In genomic region chrX:154064637-154065435, GRCh38 we compare ENCODE assay signal across 22 cellular contexts. TPM values are rescaled to one million over a fixed set of nuclear protein-coding genes. Genes with fewer than 3 reads are reported as not detected.
A peak's percentile ranks its signal among the peaks of the same experiment; 100 is the strongest.
DNase-seq lines count a peak whose midpoint lies in the region; ATAC-seq and TF ChIP-seq lines count a peak whose summit lies in the region.
"Had no signal": no experiment of that assay in that cellular context is flagged by ENCODE, and none has a peak within 500 bp of the region (broad histone marks: within the 10 kb centered on the region; RNA-seq: fewer than 3 reads in every experiment).

No MANE protein-coding gene starts in this region.

- TF ChIP-seq CTCF in CD8-positive, alpha-beta T cell (IDR thresholded peaks at IDR 0.05) = no peak

- H3K27me3 Mint-ChIP-seq in CD4-positive, CD25-positive, alpha-beta regulatory T cell = no peaks in the 10 kb centered on the region
- H3K27me3 Mint-ChIP-seq in CD8-positive, alpha-beta T cell (ENCODE audit: low read depth) = no peaks in the 10 kb centered on the region
- no peaks in the 10 kb centered on the region for H3K27me3 Mint-ChIP-seq in naive B cell

- no peaks in the 10 kb centered on the region for H3K9me3 Mint-ChIP-seq in CD4-positive, CD25-positive, alpha-beta regulatory T cell
- no peaks in the 10 kb centered on the region for H3K9me3 Mint-ChIP-seq in CD8-positive, alpha-beta T cell
- no peaks in the 10 kb centered on the region for H3K9me3 Mint-ChIP-seq in activated naive CD4-positive, alpha-beta T cell treated with anti-CD3 and anti-CD28 coated beads, Interleukin-2, amount 50 U/mL, for 72 hours
- peaks cover 0 to 3% (median 0%) of the 10 kb centered on the region in 7 donors for H3K9me3 Mint-ChIP-seq in naive B cell

- peaks cover 7% of the 10 kb centered on the region for H3K36me3 ChIP-seq in CD4-positive, CD25-positive, alpha-beta regulatory T cell (ENCODE audit: control insufficient read depth, insufficient read depth, low read length)
- no peaks in the 10 kb centered on the region for H3K36me3 ChIP-seq in CD8-positive, alpha-beta T cell (ENCODE audit: insufficient read depth, low read length)
- H3K36me3 ChIP-seq: colonic mucosa, MG63, transverse colon had no signal

- H3K4me1 ChIP-seq in CD4-positive, CD25-positive, alpha-beta regulatory T cell (ENCODE audit: control insufficient read depth, insufficient read depth, low read length, poor library complexity, severe bottlenecking) = peaks cover 29% of the 10 kb centered on the region
- peaks cover 49% of the 10 kb centered on the region for H3K4me1 ChIP-seq in CD8-positive, alpha-beta T cell (ENCODE audit: insufficient read depth, low read length)
- H3K4me1 ChIP-seq: foreskin keratinocyte had no signal

- H3K4me1 Mint-ChIP-seq in CD4-positive, CD25-positive, alpha-beta regulatory T cell = peaks cover 0 to 74% (median 36%) of the 10 kb centered on the region in 4 donors
- peaks cover 69% of the 10 kb centered on the region for H3K4me1 Mint-ChIP-seq in CD8-positive, alpha-beta T cell (ENCODE audit: low read depth)
- H3K4me1 Mint-ChIP-seq in naive B cell = peaks cover 43 to 61% (median 45%) of the 10 kb centered on the region in 3 donors

- H3K9me3 ChIP-seq in CD4-positive, CD25-positive, alpha-beta regulatory T cell (ENCODE audit: control insufficient read depth in 2 of 2, low read length in 2 of 2) = no peaks in the 10 kb centered on the region
- H3K9me3 ChIP-seq in CD8-positive, alpha-beta T cell (ENCODE audit: low read length) = no peaks in the 10 kb centered on the region
- H3K9me3 ChIP-seq: colonic mucosa, MG63, psoas muscle, transverse colon had no signal

- H3K36me3 Mint-ChIP-seq in CD4-positive, CD25-positive, alpha-beta regulatory T cell = no peaks in the 10 kb centered on the region
- H3K36me3 Mint-ChIP-seq in CD8-positive, alpha-beta T cell = peaks cover 23% of the 10 kb centered on the region
- no peaks in the 10 kb centered on the region for H3K36me3 Mint-ChIP-seq in activated naive CD4-positive, alpha-beta T cell treated with anti-CD3 and anti-CD28 coated beads, Interleukin-2, amount 50 U/mL, for 72 hours
- H3K36me3 Mint-ChIP-seq in naive B cell = no peaks in the 10 kb centered on the region

- H3K27me3 ChIP-seq in CD4-positive, CD25-positive, alpha-beta regulatory T cell (ENCODE audit: control insufficient read depth, insufficient read depth, low read length) = no peaks in the 10 kb centered on the region
- no peaks in the 10 kb centered on the region for H3K27me3 ChIP-seq in CD8-positive, alpha-beta T cell (ENCODE audit: insufficient read depth, low read length)
- H3K27me3 ChIP-seq: colonic mucosa, foreskin keratinocyte, MG63, transverse colon had no signal

- POLR2A ChIA-PET in CD8-positive, alpha-beta T cell (lab: Charles Lee) = interaction anchor here (0.5 kb wide), 1 partner anchor 87 kb away, joined by 4 read pairs; no protein-coding TSS in a partner anchor

- H3K27ac ChIP-seq in CD4-positive, CD25-positive, alpha-beta regulatory T cell (ENCODE audit: insufficient read depth, low read length, poor library complexity, severe bottlenecking) = no peak overlapping the region
- peak overlapping the region; percentile 11 for H3K27ac ChIP-seq in CD8-positive, alpha-beta T cell (ENCODE audit: low read depth, low read length)
- H3K27ac ChIP-seq: colonic mucosa, foreskin keratinocyte, psoas muscle, transverse colon had no signal

- H3K4me3 ChIP-seq in CD4-positive, CD25-positive, alpha-beta regulatory T cell (ENCODE audit: low read depth, low read length) = peak overlapping the region; percentile 15
- no peak overlapping the region for H3K4me3 ChIP-seq in CD8-positive, alpha-beta T cell (ENCODE audit: low read depth, low read length)
- H3K4me3 ChIP-seq: colonic mucosa, MG63, psoas muscle, transverse colon had no signal

- CTCF ChIA-PET in CD8-positive, alpha-beta T cell (lab: Charles Lee) = no interaction called here

- H3K27ac Mint-ChIP-seq in CD4-positive, CD25-positive, alpha-beta regulatory T cell = peak overlapping the region; percentile 44 to 82 (median 79)
- H3K27ac Mint-ChIP-seq in CD8-positive, alpha-beta T cell = peak overlapping the region; percentile 80
- H3K27ac Mint-ChIP-seq in activated naive CD4-positive, alpha-beta T cell treated with anti-CD3 and anti-CD28 coated beads, Interleukin-2, amount 50 U/mL, for 72 hours = peak overlapping the region; percentile 38 to 74
- H3K27ac Mint-ChIP-seq in naive B cell = peak overlapping the region in 5 of 6 donors; percentile 9 to 81 (median 74)

- H3K4me3 Mint-ChIP-seq in CD4-positive, CD25-positive, alpha-beta regulatory T cell = peak overlapping the region in 3 of 4 donors; percentile 27 to 50 (median 49)
- H3K4me3 Mint-ChIP-seq in CD8-positive, alpha-beta T cell = peak overlapping the region; percentile 35
- peak overlapping the region in 5 of 8 donors; percentile 2 to 65 (median 52) for H3K4me3 Mint-ChIP-seq in naive B cell

- intact Hi-C loops in CD8-positive, alpha-beta T cell (cut with DNase I, micrococcal nuclease) = no loop called here

- ATAC-seq in CD4-positive, CD25-positive, alpha-beta regulatory T cell (ENCODE audit: low read depth in 2 of 2) = no peak
- no peak for ATAC-seq in CD8-positive, alpha-beta T cell
- ATAC-seq in activated naive CD4-positive, alpha-beta T cell treated with anti-CD3 and anti-CD28 coated beads, Interleukin-2, amount 50 U/mL, for 72 hours = no peak
- ATAC-seq in naive B cell (ENCODE audit: low read depth in 2 of 2) = peak in 1 of 2 donors; percentile 58
- no peak for ATAC-seq in GM19351 (IDR thresholded peaks at IDR 0.05; ENCODE audit: unreplicated experiment)
- ATAC-seq in HG03354 (IDR thresholded peaks at IDR 0.05; ENCODE audit: poor library complexity, severe bottlenecking, unreplicated experiment) = no peak
- ATAC-seq: foreskin keratinocyte, HepG2, left ventricle myocardium superior had no signal

- no peak for DNase-seq in CD4-positive, CD25-positive, alpha-beta regulatory T cell
- DNase-seq in CD8-positive, alpha-beta T cell = no peak
- DNase-seq in activated naive CD4-positive, alpha-beta T cell treated with anti-CD3 and anti-CD28 coated beads, Interleukin-2, amount 50 U/mL, for 72 hours (ENCODE audit: low spot score in 2 of 2) = no peak
- no peak for DNase-seq in naive B cell
- no peak for DNase-seq in putamen (ENCODE audit: low spot score)
- DNase-seq in GM03348 (ENCODE audit: low spot score) = no peak
- DNase-seq: activated CD8-positive, alpha-beta memory T cell treated with anti-CD3 and anti-CD28 coated beads for 24 hours; activated effector memory CD4-positive, alpha-beta T cell treated with anti-CD3 and anti-CD28 coated beads, Interleukin-2, amount 50 U/mL, for 16 hours; AML-193; colonic mucosa; foreskin keratinocyte; left ventricle myocardium superior; MG63; NCI-H187; NCI-H510A treated with DMSO at 0.1 percent for 48 hours; OCI-M1; psoas muscle; SIG-M5; transverse colon had no signal

RNA-seq across cellular contexts. Expression of gene MECP2, which starts 32.7 kb away (rescaled TPM):
- 180 TPM for total RNA-seq in CD4-positive, CD25-positive, alpha-beta regulatory T cell
- 10 to 100 TPM; 13.3 to 20.5 (median 15.2) TPM for polyA plus RNA-seq in CD4-positive, CD25-positive, alpha-beta regulatory T cell
- 100 to 1,000 TPM; 106 to 204 TPM for total RNA-seq in CD8-positive, alpha-beta T cell
- 10 to 100 TPM; 61.0 to 84.9 TPM for total RNA-seq in activated naive CD4-positive, alpha-beta T cell treated with anti-CD3 and anti-CD28 coated beads, Interleukin-2, amount 50 U/mL, for 72 hours
- 10 to 100 TPM in 5 of 6 donors, 1 to 10 TPM in 1; 4.5 to 21.0 (median 12.8) TPM for polyA plus RNA-seq in naive B cell (ENCODE audit: low read depth in 6 of 6)

RNA-seq across cellular contexts. Expression of gene IRAK1, which starts 45.1 kb away (rescaled TPM):
- total RNA-seq in CD4-positive, CD25-positive, alpha-beta regulatory T cell = 64.7 TPM
- polyA plus RNA-seq in CD4-positive, CD25-positive, alpha-beta regulatory T cell = 10 to 100 TPM; 23.7 to 29.5 (median 26.0) TPM
- total RNA-seq in CD8-positive, alpha-beta T cell = 10 to 100 TPM; 84.8 to 92.5 TPM
- 100 to 1,000 TPM; 104 to 123 TPM for total RNA-seq in activated naive CD4-positive, alpha-beta T cell treated with anti-CD3 and anti-CD28 coated beads, Interleukin-2, amount 50 U/mL, for 72 hours
- 100 to 1,000 TPM in 1 of 6 donors, 10 to 100 TPM in 5; 57.9 to 123 (median 73.9) TPM for polyA plus RNA-seq in naive B cell (ENCODE audit: low read depth in 6 of 6)
